16 cellular contexts compared by ENCODE assay signal in genomic region chr2:135546432-135546831, GRCh38.
"Had no signal": no experiment of that assay in that cellular context is flagged by ENCODE, and none has a peak within 500 bp of the region (broad histone marks: within the 10 kb centered on the region; RNA-seq: fewer than 3 reads in every experiment).

No MANE protein-coding gene starts in this region.

- H3K36me3 ChIP-seq: left lung, ovary, thoracic aorta, upper lobe of right lung had no signal

- H3K4me3 ChIP-seq: dorsolateral prefrontal cortex, left lung, ovary, thoracic aorta, upper lobe of right lung had no signal

- H3K36me3 Mint-ChIP-seq: naive B cell had no signal

- H3K27me3 ChIP-seq: dorsolateral prefrontal cortex, left lung, ovary, upper lobe of right lung had no signal

- FAIRE-seq: astrocyte, kidney, TTC549 had no signal

- H3K27me3 Mint-ChIP-seq: naive B cell had no signal

- H3K9me3 Mint-ChIP-seq: activated T-helper 1 cell treated with anti-CD3 and anti-CD28 coated beads, Interleukin-12 subunit alpha, Interleukin-12 subunit beta, Interleukin-2, Interleukin-4 antibody, amounts not matched to agents 30 ng/mL and 10 ng/mL and 1 ng/mL, durations not matched to agents 14 hours and 24 hours and 36 hours; naive B cell; WTC11 had no signal

- H3K4me3 Mint-ChIP-seq: activated T-helper 1 cell treated with anti-CD3 and anti-CD28 coated beads, Interleukin-12 subunit alpha, Interleukin-12 subunit beta, Interleukin-2, Interleukin-4 antibody, amounts not matched to agents 30 ng/mL and 10 ng/mL and 1 ng/mL, durations not matched to agents 14 hours and 24 hours and 36 hours; naive B cell; WTC11 had no signal

- H3K27ac Mint-ChIP-seq: activated T-helper 1 cell treated with anti-CD3 and anti-CD28 coated beads, Interleukin-12 subunit alpha, Interleukin-12 subunit beta, Interleukin-2, Interleukin-4 antibody, amounts not matched to agents 30 ng/mL and 10 ng/mL and 1 ng/mL, durations not matched to agents 14 hours and 24 hours and 36 hours had no signal

- H3K4me1 ChIP-seq: left lung, upper lobe of right lung had no signal

- DNase-seq: activated CD4-positive, alpha-beta T cell treated with anti-CD3 and anti-CD28 coated beads, Interleukin-2, amount 50 U/mL, for 1 hour; activated naive CD4-positive, alpha-beta T cell; dorsolateral prefrontal cortex; hypothalamus; kidney; left lung; mammary epithelial cell; naive B cell; ovary; upper lobe of right lung had no signal

- H3K27ac ChIP-seq: dorsolateral prefrontal cortex, left lung, ovary, thoracic aorta, upper lobe of right lung had no signal

- H3K9me3 ChIP-seq: left lung, ovary, thoracic aorta, upper lobe of right lung had no signal

- ATAC-seq: left lung, sciatic nerve, upper lobe of right lung, WTC11 had no signal
